1 cellular context compared by ENCODE assay signal in the genomic region with DNA sequence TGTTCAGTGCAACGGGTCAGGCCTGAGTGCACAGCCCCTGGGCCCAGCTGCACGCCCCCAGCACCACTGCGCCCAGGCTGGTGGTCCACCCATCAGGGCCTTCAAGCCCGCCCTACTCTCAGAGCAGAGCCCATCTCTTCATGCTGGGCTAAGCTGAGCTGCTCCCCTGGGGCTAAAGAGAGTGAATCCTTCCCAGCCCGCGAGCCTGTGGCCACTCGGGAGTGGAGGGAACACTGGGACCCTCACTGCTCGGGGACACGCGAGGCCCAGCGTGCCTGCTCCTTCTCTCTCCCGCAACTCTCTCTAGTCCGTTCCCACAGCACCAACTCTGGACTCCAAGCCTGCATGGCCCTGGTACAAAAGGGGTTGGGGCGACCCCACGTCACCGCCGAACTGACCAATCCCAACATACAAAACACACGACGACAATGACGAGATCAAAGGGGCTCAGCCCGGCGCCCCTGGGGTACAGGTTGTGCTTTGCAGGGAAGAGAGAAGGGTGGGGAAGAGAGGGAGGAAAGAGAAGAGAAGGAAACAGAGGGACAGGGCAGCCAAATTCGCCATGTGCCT.
TF ChIP-seq lines count a peak whose summit lies in the region.

No MANE protein-coding gene starts in this region.

TF ChIP-seq in H1, 55 proteins besides CTCF, POLR2A, EP300 and RAD21:
- TF ChIP-seq KDM4A (IDR thresholded peaks at IDR 0.05; ENCODE audit: low read depth, low read length, severe bottlenecking) (no peak), CTBP2 (IDR thresholded peaks at IDR 0.05; ENCODE audit: borderline replicate concordance, insufficient read depth, insufficient read length, low read length) (no peak), E2F6 (IDR thresholded peaks at IDR 0.05) (no peak), GABPA (IDR thresholded peaks at IDR 0.05; ENCODE audit: borderline replicate concordance, insufficient read depth, low read length) (no peak), ASH2L (IDR thresholded peaks at IDR 0.05; ENCODE audit: low read length) (no peak), CHD1 (IDR thresholded peaks at IDR 0.05; ENCODE audit: low read depth, low read length) (no peak), MAFK (IDR thresholded peaks at IDR 0.05; ENCODE audit: low read depth, low read length) (no peak), YY1 (IDR thresholded peaks at IDR 0.05; ENCODE audit: low read depth, low read length) (no peak), POLR2AphosphoS5 (IDR thresholded peaks at IDR 0.05; ENCODE audit: low read depth, low read length) (no peak), JUN (IDR thresholded peaks at IDR 0.05; ENCODE audit: low read depth, low read length) (no peak), CBX8 (IDR thresholded peaks at IDR 0.05; ENCODE audit: borderline replicate concordance, low read depth, low read length) (no peak), JUND (IDR thresholded peaks at IDR 0.05; ENCODE audit: low read length) (no peak), RBBP5 (IDR thresholded peaks at IDR 0.05; ENCODE audit: borderline replicate concordance, low read depth, low read length) (no peak), CHD2 (IDR thresholded peaks at IDR 0.05; ENCODE audit: low read length) (no peak), SIN3A (conservative IDR thresholded peaks at IDR 0.05 in 1 of 2, IDR thresholded peaks at IDR 0.05 in 1 of 2; ENCODE audit: low read depth in 1 of 2, low read length in 2 of 2) (no peak), PHF8 (conservative IDR thresholded peaks at IDR 0.05; ENCODE audit: low read depth, low read length) (no peak), CBX5 (IDR thresholded peaks at IDR 0.05; ENCODE audit: low read depth, low read length) (no peak)
